In genomic region chr16:72098936-72099335, GRCh38 we compare ENCODE assay signal across 2 cellular contexts.
TF ChIP-seq lines count a peak whose summit lies in the region.

No MANE protein-coding gene starts in this region.

TF ChIP-seq in A549, 52 proteins besides CTCF, POLR2A, EP300 and RAD21:
- no peak for TF ChIP-seq PBX3 (IDR thresholded peaks at IDR 0.05)
- TF ChIP-seq ZNF302 (CRISPR knock-in tag; IDR thresholded peaks at IDR 0.05): no peak
- no peak for TF ChIP-seq CBX2 (IDR thresholded peaks at IDR 0.05; ENCODE audit: borderline replicate concordance, low read depth)
- TF ChIP-seq MYC (IDR thresholded peaks at IDR 0.05; ENCODE audit: borderline replicate concordance, low read length): no peak
- TF ChIP-seq ZSCAN20 (CRISPR knock-in tag; IDR thresholded peaks at IDR 0.05): no peak
- TF ChIP-seq ZFP36 (IDR thresholded peaks at IDR 0.05; ENCODE audit: borderline replicate concordance, partially characterized antibody): no peak
- TF ChIP-seq ATOH8 (CRISPR knock-in tag; IDR thresholded peaks at IDR 0.05; ENCODE audit: low read depth): no peak
- no peak for TF ChIP-seq REST (IDR thresholded peaks at IDR 0.05)
- no peak for TF ChIP-seq HMGXB4 (CRISPR knock-in tag; IDR thresholded peaks at IDR 0.05; ENCODE audit: borderline replicate concordance)
- TF ChIP-seq BHLHE40 (IDR thresholded peaks at IDR 0.05; ENCODE audit: low read depth, low read length): no peak
- no peak for TF ChIP-seq SMC3 (IDR thresholded peaks at IDR 0.05)
- no peak for TF ChIP-seq EHMT2 (IDR thresholded peaks at IDR 0.05; ENCODE audit: low read depth)
- no peak for TF ChIP-seq ESRRA (IDR thresholded peaks at IDR 0.05; ENCODE audit: borderline replicate concordance, low read length)
- TF ChIP-seq CHD4 (IDR thresholded peaks at IDR 0.05; ENCODE audit: borderline replicate concordance): no peak
- no peak for TF ChIP-seq TP53 (CRISPR knock-in tag; IDR thresholded peaks at IDR 0.05)
- TF ChIP-seq NFE2L2 (conservative IDR thresholded peaks at IDR 0.05; ENCODE audit: low read length): no peak

TF ChIP-seq in WTC11, 78 proteins besides CTCF, POLR2A, EP300 and RAD21:
- TF ChIP-seq MYBL2 (CRISPR knock-in tag; IDR thresholded peaks at IDR 0.05) (no peak), FOXP1 (CRISPR knock-in tag; IDR thresholded peaks at IDR 0.05; ENCODE audit: borderline replicate concordance) (no peak), MXD4 (CRISPR knock-in tag; IDR thresholded peaks at IDR 0.05; ENCODE audit: borderline replicate concordance) (no peak), ZNF512 (CRISPR knock-in tag; IDR thresholded peaks at IDR 0.05; ENCODE audit: borderline replicate concordance) (no peak), FOXK1 (CRISPR knock-in tag; IDR thresholded peaks at IDR 0.05) (no peak), HMGA2 (CRISPR knock-in tag; IDR thresholded peaks at IDR 0.05) (no peak)
